ENCODE assay signal across 20 cellular contexts in genomic region chr3:23396746-23397145, GRCh38.
"Had no signal": no experiment of that assay in that cellular context is flagged by ENCODE, and none has a peak within 500 bp of the region (broad histone marks: within the 10 kb centered on the region; RNA-seq: fewer than 3 reads in every experiment).

No MANE protein-coding gene starts in this region.

- H3K27me3 ChIP-seq: adrenal gland, gastroesophageal sphincter, heart right ventricle, pancreas, sigmoid colon, spleen, stomach, testis, upper lobe of left lung had no signal

- H3K27me3 Mint-ChIP-seq: activated CD4-positive, alpha-beta memory T cell treated with anti-CD3 and anti-CD28 coated beads for 36 hours; central memory CD8-positive, alpha-beta T cell; naive B cell had no signal

- H3K4me3 ChIP-seq: adrenal gland, coronary artery, gastroesophageal sphincter, heart right ventricle, pancreas, sigmoid colon, spleen, stomach, testis, upper lobe of left lung had no signal

- H3K36me3 ChIP-seq: adrenal gland, gastroesophageal sphincter, heart right ventricle, pancreas, sigmoid colon, spleen, stomach, upper lobe of left lung had no signal

- H3K27ac Mint-ChIP-seq: activated CD4-positive, alpha-beta memory T cell treated with anti-CD3 and anti-CD28 coated beads for 36 hours; activated CD4-positive, alpha-beta T cell treated with anti-CD3 and anti-CD28 coated beads for 36 hours; activated naive CD4-positive, alpha-beta T cell treated with anti-CD3 and anti-CD28 coated beads, Interleukin-2, amount 50 U/mL, for 24 hours had no signal

- H3K27ac ChIP-seq: adrenal gland, coronary artery, gastroesophageal sphincter, heart right ventricle, pancreas, sigmoid colon, spleen, stomach, testis, upper lobe of left lung, VCaP had no signal

- H3K9me3 Mint-ChIP-seq: activated CD4-positive, alpha-beta memory T cell treated with anti-CD3 and anti-CD28 coated beads for 36 hours; activated naive CD4-positive, alpha-beta T cell treated with anti-CD3 and anti-CD28 coated beads, Interleukin-2, amount 50 U/mL, for 24 hours; activated T-cell treated with anti-CD3 and anti-CD28 coated beads, Interleukin-2, amount 50 U/mL, for 4 hours; central memory CD8-positive, alpha-beta T cell; naive B cell had no signal

- DNase-seq: activated CD4-positive, alpha-beta memory T cell treated with anti-CD3 and anti-CD28 coated beads for 36 hours; activated CD4-positive, alpha-beta T cell treated with anti-CD3 and anti-CD28 coated beads for 36 hours; activated effector memory CD4-positive, alpha-beta T cell treated with anti-CD3 and anti-CD28 coated beads, Interleukin-2, amount 50 U/mL, for 16 hours; activated T-cell treated with anti-CD3 and anti-CD28 coated beads, Interleukin-2, amount 50 U/mL, for 4 hours; adrenal gland; effector CD4-positive, alpha-beta T cell; heart right ventricle; naive B cell; pancreas; sigmoid colon; spleen; stomach; T-helper 1 cell; testis; upper lobe of left lung had no signal

- H3K4me3 Mint-ChIP-seq: activated CD4-positive, alpha-beta memory T cell treated with anti-CD3 and anti-CD28 coated beads for 36 hours; activated CD4-positive, alpha-beta T cell treated with anti-CD3 and anti-CD28 coated beads for 36 hours; activated naive CD4-positive, alpha-beta T cell treated with anti-CD3 and anti-CD28 coated beads, Interleukin-2, amount 50 U/mL, for 24 hours; activated T-cell treated with anti-CD3 and anti-CD28 coated beads, Interleukin-2, amount 50 U/mL, for 4 hours; central memory CD8-positive, alpha-beta T cell; naive B cell had no signal

- H3K4me1 ChIP-seq: adrenal gland, gastroesophageal sphincter, testis had no signal

- ATAC-seq: activated CD4-positive, alpha-beta T cell treated with anti-CD3 and anti-CD28 coated beads for 36 hours; activated T-cell treated with anti-CD3 and anti-CD28 coated beads, Interleukin-2, amount 50 U/mL, for 4 hours; gastroesophageal sphincter; heart right ventricle; pancreas had no signal

- H3K36me3 Mint-ChIP-seq: activated CD4-positive, alpha-beta memory T cell treated with anti-CD3 and anti-CD28 coated beads for 36 hours; activated naive CD4-positive, alpha-beta T cell treated with anti-CD3 and anti-CD28 coated beads, Interleukin-2, amount 50 U/mL, for 24 hours; naive B cell had no signal

- H3K4me1 Mint-ChIP-seq: activated CD4-positive, alpha-beta T cell treated with anti-CD3 and anti-CD28 coated beads for 36 hours; central memory CD8-positive, alpha-beta T cell had no signal

- H3K9me3 ChIP-seq: adrenal gland, gastroesophageal sphincter, heart right ventricle, pancreas, sigmoid colon, spleen, stomach, testis, upper lobe of left lung had no signal
